1 cellular context compared by ENCODE assay signal in the genomic region with DNA sequence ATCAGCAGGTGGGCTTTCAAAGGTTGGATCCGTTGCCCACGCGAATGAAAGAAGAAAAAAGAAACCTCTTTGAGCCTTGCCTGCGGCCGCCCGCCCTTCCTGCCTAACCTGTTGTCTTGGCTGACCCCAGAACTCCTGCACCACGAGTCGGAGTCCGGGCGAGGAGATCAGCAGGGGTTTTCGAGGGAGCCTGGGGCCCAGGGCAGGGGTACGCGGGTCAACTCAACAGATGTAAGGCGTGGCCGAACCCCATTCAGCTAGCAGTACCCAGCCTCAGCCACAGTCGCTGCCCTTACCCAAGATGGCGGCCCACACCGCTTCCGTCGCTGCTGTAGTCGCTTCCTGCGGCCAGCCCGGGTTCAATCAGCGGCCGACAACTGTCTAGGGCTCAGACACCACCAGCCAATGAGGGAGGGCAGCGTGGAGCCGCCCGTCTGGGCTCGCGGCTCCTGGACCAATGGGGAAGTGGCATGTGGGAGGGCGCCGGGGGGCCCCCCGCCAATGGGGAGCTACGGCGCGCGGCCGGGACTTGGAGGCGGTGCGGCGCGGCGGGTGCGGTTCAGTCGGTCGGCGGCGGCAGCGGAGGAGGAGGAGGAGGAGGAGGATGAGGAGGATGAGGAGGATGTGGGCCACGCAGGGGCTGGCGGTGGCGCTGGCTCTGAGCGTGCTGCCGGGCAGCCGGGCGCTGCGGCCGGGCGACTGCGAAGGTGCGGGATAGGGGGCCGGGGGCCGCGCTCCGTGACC.
A peak's percentile ranks its signal among the peaks of the same experiment; 100 is the strongest.
TF ChIP-seq lines count a peak whose summit lies in the region.

Gene MANF (plus strand): TSS at position 562 of the 744 bp plus-strand sequence. CDS start 52 bp downstream, at position 614.

TF ChIP-seq in K562, 482 proteins besides CTCF, POLR2A, EP300 and RAD21 (continued from another document and continues in another):
- TF ChIP-seq ZNF143 (CRISPR knock-in tag; IDR thresholded peaks at IDR 0.05): no peak
- TF ChIP-seq, protein P1, sequence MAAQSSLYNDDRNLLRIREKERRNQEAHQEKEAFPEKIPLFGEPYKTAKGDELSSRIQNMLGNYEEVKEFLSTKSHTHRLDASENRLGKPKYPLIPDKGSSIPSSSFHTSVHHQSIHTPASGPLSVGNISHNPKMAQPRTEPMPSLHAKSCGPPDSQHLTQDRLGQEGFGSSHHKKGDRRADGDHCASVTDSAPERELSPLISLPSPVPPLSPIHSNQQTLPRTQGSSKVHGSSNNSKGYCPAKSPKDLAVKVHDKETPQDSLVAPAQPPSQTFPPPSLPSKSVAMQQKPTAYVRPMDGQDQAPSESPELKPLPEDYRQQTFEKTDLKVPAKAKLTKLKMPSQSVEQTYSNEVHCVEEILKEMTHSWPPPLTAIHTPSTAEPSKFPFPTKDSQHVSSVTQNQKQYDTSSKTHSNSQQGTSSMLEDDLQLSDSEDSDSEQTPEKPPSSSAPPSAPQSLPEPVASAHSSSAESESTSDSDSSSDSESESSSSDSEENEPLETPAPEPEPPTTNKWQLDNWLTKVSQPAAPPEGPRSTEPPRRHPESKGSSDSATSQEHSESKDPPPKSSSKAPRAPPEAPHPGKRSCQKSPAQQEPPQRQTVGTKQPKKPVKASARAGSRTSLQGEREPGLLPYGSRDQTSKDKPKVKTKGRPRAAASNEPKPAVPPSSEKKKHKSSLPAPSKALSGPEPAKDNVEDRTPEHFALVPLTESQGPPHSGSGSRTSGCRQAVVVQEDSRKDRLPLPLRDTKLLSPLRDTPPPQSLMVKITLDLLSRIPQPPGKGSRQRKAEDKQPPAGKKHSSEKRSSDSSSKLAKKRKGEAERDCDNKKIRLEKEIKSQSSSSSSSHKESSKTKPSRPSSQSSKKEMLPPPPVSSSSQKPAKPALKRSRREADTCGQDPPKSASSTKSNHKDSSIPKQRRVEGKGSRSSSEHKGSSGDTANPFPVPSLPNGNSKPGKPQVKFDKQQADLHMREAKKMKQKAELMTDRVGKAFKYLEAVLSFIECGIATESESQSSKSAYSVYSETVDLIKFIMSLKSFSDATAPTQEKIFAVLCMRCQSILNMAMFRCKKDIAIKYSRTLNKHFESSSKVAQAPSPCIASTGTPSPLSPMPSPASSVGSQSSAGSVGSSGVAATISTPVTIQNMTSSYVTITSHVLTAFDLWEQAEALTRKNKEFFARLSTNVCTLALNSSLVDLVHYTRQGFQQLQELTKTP (IDR thresholded peaks at IDR 0.05; ENCODE audit: low read depth in 1 of 2, partially characterized antibody in 2 of 2): no peak
- peak; percentile 61 for TF ChIP-seq HMGN3 (IDR thresholded peaks at IDR 0.05; ENCODE audit: borderline replicate concordance, extremely low read depth, insufficient read length, low read depth, low read length)
- TF ChIP-seq ARHGAP35 (IDR thresholded peaks at IDR 0.05; ENCODE audit: partially characterized antibody): no peak
- no peak for TF ChIP-seq ZNF280B (CRISPR knock-in tag; IDR thresholded peaks at IDR 0.05)
- no peak for TF ChIP-seq ZNF232 (CRISPR knock-in tag; IDR thresholded peaks at IDR 0.05)
- no peak for TF ChIP-seq MAFF (IDR thresholded peaks at IDR 0.05; ENCODE audit: low read length)
- TF ChIP-seq, protein P2, sequence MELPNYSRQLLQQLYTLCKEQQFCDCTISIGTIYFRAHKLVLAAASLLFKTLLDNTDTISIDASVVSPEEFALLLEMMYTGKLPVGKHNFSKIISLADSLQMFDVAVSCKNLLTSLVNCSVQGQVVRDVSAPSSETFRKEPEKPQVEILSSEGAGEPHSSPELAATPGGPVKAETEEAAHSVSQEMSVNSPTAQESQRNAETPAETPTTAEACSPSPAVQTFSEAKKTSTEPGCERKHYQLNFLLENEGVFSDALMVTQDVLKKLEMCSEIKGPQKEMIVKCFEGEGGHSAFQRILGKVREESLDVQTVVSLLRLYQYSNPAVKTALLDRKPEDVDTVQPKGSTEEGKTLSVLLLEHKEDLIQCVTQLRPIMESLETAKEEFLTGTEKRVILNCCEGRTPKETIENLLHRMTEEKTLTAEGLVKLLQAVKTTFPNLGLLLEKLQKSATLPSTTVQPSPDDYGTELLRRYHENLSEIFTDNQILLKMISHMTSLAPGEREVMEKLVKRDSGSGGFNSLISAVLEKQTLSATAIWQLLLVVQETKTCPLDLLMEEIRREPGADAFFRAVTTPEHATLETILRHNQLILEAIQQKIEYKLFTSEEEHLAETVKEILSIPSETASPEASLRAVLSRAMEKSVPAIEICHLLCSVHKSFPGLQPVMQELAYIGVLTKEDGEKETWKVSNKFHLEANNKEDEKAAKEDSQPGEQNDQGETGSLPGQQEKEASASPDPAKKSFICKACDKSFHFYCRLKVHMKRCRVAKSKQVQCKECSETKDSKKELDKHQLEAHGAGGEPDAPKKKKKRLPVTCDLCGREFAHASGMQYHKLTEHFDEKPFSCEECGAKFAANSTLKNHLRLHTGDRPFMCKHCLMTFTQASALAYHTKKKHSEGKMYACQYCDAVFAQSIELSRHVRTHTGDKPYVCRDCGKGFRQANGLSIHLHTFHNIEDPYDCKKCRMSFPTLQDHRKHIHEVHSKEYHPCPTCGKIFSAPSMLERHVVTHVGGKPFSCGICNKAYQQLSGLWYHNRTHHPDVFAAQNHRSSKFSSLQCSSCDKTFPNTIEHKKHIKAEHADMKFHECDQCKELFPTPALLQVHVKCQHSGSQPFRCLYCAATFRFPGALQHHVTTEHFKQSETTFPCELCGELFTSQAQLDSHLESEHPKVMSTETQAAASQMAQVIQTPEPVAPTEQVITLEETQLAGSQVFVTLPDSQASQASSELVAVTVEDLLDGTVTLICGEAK (IDR thresholded peaks at IDR 0.05): peak; percentile 92
- TF ChIP-seq, protein P2 (CRISPR knock-in tag; IDR thresholded peaks at IDR 0.05): no peak
- no peak for TF ChIP-seq PRMT5 (CRISPR knock-in tag; IDR thresholded peaks at IDR 0.05)
- no peak for TF ChIP-seq HDGF (IDR thresholded peaks at IDR 0.05)
- no peak for TF ChIP-seq STAT5B (CRISPR knock-in tag; IDR thresholded peaks at IDR 0.05)
- TF ChIP-seq ZNF407 (IDR thresholded peaks at IDR 0.05; ENCODE audit: low read depth): no peak
- TF ChIP-seq, protein P3, sequence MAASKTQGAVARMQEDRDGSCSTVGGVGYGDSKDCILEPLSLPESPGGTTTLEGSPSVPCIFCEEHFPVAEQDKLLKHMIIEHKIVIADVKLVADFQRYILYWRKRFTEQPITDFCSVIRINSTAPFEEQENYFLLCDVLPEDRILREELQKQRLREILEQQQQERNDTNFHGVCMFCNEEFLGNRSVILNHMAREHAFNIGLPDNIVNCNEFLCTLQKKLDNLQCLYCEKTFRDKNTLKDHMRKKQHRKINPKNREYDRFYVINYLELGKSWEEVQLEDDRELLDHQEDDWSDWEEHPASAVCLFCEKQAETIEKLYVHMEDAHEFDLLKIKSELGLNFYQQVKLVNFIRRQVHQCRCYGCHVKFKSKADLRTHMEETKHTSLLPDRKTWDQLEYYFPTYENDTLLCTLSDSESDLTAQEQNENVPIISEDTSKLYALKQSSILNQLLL (CRISPR knock-in tag; IDR thresholded peaks at IDR 0.05; ENCODE audit: borderline replicate concordance): no peak
- TF ChIP-seq, protein P4, sequence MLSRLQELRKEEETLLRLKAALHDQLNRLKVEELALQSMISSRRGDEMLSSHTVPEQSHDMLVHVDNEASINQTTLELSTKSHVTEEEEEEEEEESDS (CRISPR knock-in tag; IDR thresholded peaks at IDR 0.05): no peak
- no peak for TF ChIP-seq BCL6 (CRISPR knock-in tag; IDR thresholded peaks at IDR 0.05)
- TF ChIP-seq EWSR1 (IDR thresholded peaks at IDR 0.05; ENCODE audit: borderline replicate concordance, low read depth, partially characterized antibody): no peak
- TF ChIP-seq MCM2 (IDR thresholded peaks at IDR 0.05; ENCODE audit: low read depth): no peak
- peak; percentile 91 for TF ChIP-seq NEUROD1 (IDR thresholded peaks at IDR 0.05; ENCODE audit: borderline replicate concordance, low read depth, low read length, partially characterized antibody)
- TF ChIP-seq ZNF146 (CRISPR knock-in tag; IDR thresholded peaks at IDR 0.05; ENCODE audit: unreplicated experiment): no peak
- TF ChIP-seq JUNB (CRISPR knock-in tag; conservative IDR thresholded peaks at IDR 0.05): no peak
- TF ChIP-seq PURB (CRISPR knock-in tag; IDR thresholded peaks at IDR 0.05; ENCODE audit: low read depth): no peak
- TF ChIP-seq BDP1 (IDR thresholded peaks at IDR 0.05; ENCODE audit: insufficient read depth, insufficient read length): no peak
- no peak for TF ChIP-seq ZSCAN32 (CRISPR knock-in tag; IDR thresholded peaks at IDR 0.05)
- no peak for TF ChIP-seq NCOA4 (IDR thresholded peaks at IDR 0.05; ENCODE audit: partially characterized antibody)
- peak in 1 of 2 experiments; percentile 29; a peak in 1 of 4 replicates for TF ChIP-seq FOXA3 (CRISPR knock-in tag; conservative IDR thresholded peaks at IDR 0.05 in 1 of 2, IDR thresholded peaks at IDR 0.05 in 1 of 2)
- no peak for TF ChIP-seq FOXM1 (IDR thresholded peaks at IDR 0.05; ENCODE audit: low read depth)
- no peak for TF ChIP-seq FOXM1 (CRISPR knock-in tag; IDR thresholded peaks at IDR 0.05; ENCODE audit: low read depth)
- TF ChIP-seq RNF2 (IDR thresholded peaks at IDR 0.05): no peak
